In genomic region chr17:36612323-36612722, GRCh38 we compare ENCODE assay signal across 27 cellular contexts.
"Had no signal": no experiment of that assay in that cellular context is flagged by ENCODE, and none has a peak within 500 bp of the region (broad histone marks: within the 10 kb centered on the region; RNA-seq: fewer than 3 reads in every experiment).

No MANE protein-coding gene starts in this region.

- H3K27ac ChIP-seq: esophagus muscularis mucosa, left ventricle myocardium inferior, pancreas, psoas muscle, right atrium auricular region, spleen, thoracic aorta, uterus had no signal

- H3K27me3 Mint-ChIP-seq: activated CD4-positive, alpha-beta memory T cell treated with anti-CD3 and anti-CD28 coated beads, Interleukin-2, amount 10 ng/mL, durations not matched to agents 7 days and 5 days; activated CD4-positive, alpha-beta T cell treated with anti-CD3 and anti-CD28 coated beads, Interleukin-2, amount 10 ng/mL, durations not matched to agents 7 days and 5 days; activated naive CD4-positive, alpha-beta T cell treated with anti-CD3 and anti-CD28 coated beads, Interleukin-2, amount 50 U/mL, for 24 hours; activated naive CD8-positive, alpha-beta T cell treated with anti-CD3 and anti-CD28 coated beads, Interleukin-2, amount 50 U/mL, for 24 hours; activated T-cell treated with anti-CD3 and anti-CD28 coated beads, Interleukin-2, amount 50 U/mL, for 24 hours; naive B cell; stimulated activated naive CD8-positive, alpha-beta T cell treated with anti-CD3 and anti-CD28 coated beads, Interleukin-15, Interleukin-2, amounts not matched to agents 100 ng/mL and 50 ng/mL, for 24 hours had no signal

- H3K27ac Mint-ChIP-seq: activated CD4-positive, alpha-beta memory T cell treated with anti-CD3 and anti-CD28 coated beads, Interleukin-2, amount 10 ng/mL, durations not matched to agents 7 days and 5 days; activated CD4-positive, alpha-beta T cell treated with anti-CD3 and anti-CD28 coated beads, Interleukin-2, amount 10 ng/mL, durations not matched to agents 7 days and 5 days; activated naive CD4-positive, alpha-beta T cell treated with anti-CD3 and anti-CD28 coated beads, Interleukin-2, amount 50 U/mL, for 24 hours; activated naive CD8-positive, alpha-beta T cell treated with anti-CD3 and anti-CD28 coated beads, Interleukin-2, amount 50 U/mL, for 24 hours; activated T-cell treated with anti-CD3 and anti-CD28 coated beads, Interleukin-2, amount 50 U/mL, for 24 hours; mesothelial cell of epicardium; nephron progenitor cell; stimulated activated naive CD8-positive, alpha-beta T cell treated with anti-CD3 and anti-CD28 coated beads, Interleukin-15, Interleukin-2, amounts not matched to agents 100 ng/mL and 50 ng/mL, for 24 hours; type B pancreatic cell; WTC11 had no signal

- DNase-seq: activated CD4-positive, alpha-beta memory T cell treated with anti-CD3 and anti-CD28 coated beads, Interleukin-2, amount 10 ng/mL, durations not matched to agents 7 days and 5 days; activated CD4-positive, alpha-beta T cell treated with anti-CD3 and anti-CD28 coated beads for 1 hour; activated CD4-positive, alpha-beta T cell treated with anti-CD3 and anti-CD28 coated beads, Interleukin-2, amount 10 ng/mL, durations not matched to agents 7 days and 5 days; activated CD8-positive, alpha-beta memory T cell treated with anti-CD3 and anti-CD28 coated beads, Interleukin-2, amount 50 U/mL, for 48 hours; activated gamma-delta T cell treated with Interleukin-2 at 50 U/mL for 16 hours; activated naive CD8-positive, alpha-beta T cell treated with anti-CD3 and anti-CD28 coated beads, Interleukin-2, amount 50 U/mL, for 24 hours; activated T-cell treated with anti-CD3 and anti-CD28 coated beads, Interleukin-2, amount 50 U/mL, for 24 hours; amygdala; central memory CD4-positive, alpha-beta T cell; left ventricle myocardium inferior; naive B cell; nephron progenitor cell; pancreas; psoas muscle; spleen; T-helper 2 cell; uterus had no signal

- H3K36me3 Mint-ChIP-seq: activated naive CD4-positive, alpha-beta T cell treated with anti-CD3 and anti-CD28 coated beads, Interleukin-2, amount 50 U/mL, for 24 hours; type B pancreatic cell had no signal

- H3K4me1 ChIP-seq: pancreas, uterus had no signal

- H3K4me3 Mint-ChIP-seq: activated CD4-positive, alpha-beta memory T cell treated with anti-CD3 and anti-CD28 coated beads, Interleukin-2, amount 10 ng/mL, durations not matched to agents 7 days and 5 days; activated CD4-positive, alpha-beta T cell treated with anti-CD3 and anti-CD28 coated beads, Interleukin-2, amount 10 ng/mL, durations not matched to agents 7 days and 5 days; activated naive CD4-positive, alpha-beta T cell treated with anti-CD3 and anti-CD28 coated beads, Interleukin-2, amount 50 U/mL, for 24 hours; activated naive CD8-positive, alpha-beta T cell treated with anti-CD3 and anti-CD28 coated beads, Interleukin-2, amount 50 U/mL, for 24 hours; activated T-cell treated with anti-CD3 and anti-CD28 coated beads, Interleukin-2, amount 50 U/mL, for 24 hours; mesothelial cell of epicardium; naive B cell; nephron progenitor cell; stimulated activated naive CD8-positive, alpha-beta T cell treated with anti-CD3 and anti-CD28 coated beads, Interleukin-15, Interleukin-2, amounts not matched to agents 100 ng/mL and 50 ng/mL, for 24 hours; type B pancreatic cell; WTC11 had no signal

- FAIRE-seq: frontal cortex, pancreas had no signal

- H3K36me3 ChIP-seq: left ventricle myocardium inferior, pancreas, right atrium auricular region, thoracic aorta, uterus had no signal

- H3K4me1 Mint-ChIP-seq: mesothelial cell of epicardium had no signal

- H3K27me3 ChIP-seq: pancreas, right atrium auricular region, spleen, uterus had no signal

- H3K9me3 ChIP-seq: esophagus muscularis mucosa, left ventricle myocardium inferior, pancreas, psoas muscle, right atrium auricular region, spleen, thoracic aorta, uterus had no signal

- H3K9me3 Mint-ChIP-seq: activated CD4-positive, alpha-beta memory T cell treated with anti-CD3 and anti-CD28 coated beads, Interleukin-2, amount 10 ng/mL, durations not matched to agents 7 days and 5 days; activated CD4-positive, alpha-beta T cell treated with anti-CD3 and anti-CD28 coated beads, Interleukin-2, amount 10 ng/mL, durations not matched to agents 7 days and 5 days; activated naive CD4-positive, alpha-beta T cell treated with anti-CD3 and anti-CD28 coated beads, Interleukin-2, amount 50 U/mL, for 24 hours; activated naive CD8-positive, alpha-beta T cell treated with anti-CD3 and anti-CD28 coated beads, Interleukin-2, amount 50 U/mL, for 24 hours; activated T-cell treated with anti-CD3 and anti-CD28 coated beads, Interleukin-2, amount 50 U/mL, for 24 hours; mesothelial cell of epicardium; naive B cell; stimulated activated naive CD8-positive, alpha-beta T cell treated with anti-CD3 and anti-CD28 coated beads, Interleukin-15, Interleukin-2, amounts not matched to agents 100 ng/mL and 50 ng/mL, for 24 hours; type B pancreatic cell had no signal

- H3K4me3 ChIP-seq: esophagus muscularis mucosa, left ventricle myocardium inferior, lung, pancreas, psoas muscle, right atrium auricular region, spleen, thoracic aorta, uterus had no signal

- ATAC-seq: activated naive CD8-positive, alpha-beta T cell treated with anti-CD3 and anti-CD28 coated beads, Interleukin-2, amount 50 U/mL, for 24 hours; WTC11 had no signal
